In genomic region chr18:48762836-48763713, GRCh38 we compare ENCODE assay signal across 10 cellular contexts.
"Had no signal": no experiment of that assay in that cellular context is flagged by ENCODE, and none has a peak within 500 bp of the region (broad histone marks: within the 10 kb centered on the region; RNA-seq: fewer than 3 reads in every experiment).

No MANE protein-coding gene starts in this region.

- H3K4me1 ChIP-seq: pancreas had no signal

- H3K27ac ChIP-seq: pancreas, tibial artery had no signal

- H3K27me3 ChIP-seq: pancreas, tibial artery had no signal

- DNase-seq: activated B cell treated with CpG ODN at 0.5 μM for 24 hours; activated CD4-positive, alpha-beta T cell treated with anti-CD3 and anti-CD28 coated beads, Interleukin-2, amount 50 U/mL, for 1 hour; activated naive CD4-positive, alpha-beta T cell treated with anti-CD3 and anti-CD28 coated beads, Interleukin-2, amount 50 U/mL, for 16 hours; cerebellar nuclear complex; glutamatergic neuron; small intestine; T-helper 2 cell; tibial artery had no signal

- H3K4me3 ChIP-seq: pancreas, tibial artery had no signal

- H3K9me3 ChIP-seq: pancreas, tibial artery had no signal

- ATAC-seq: left lobe of liver had no signal
